In genomic region chr10:111506266-111507034, GRCh38 we compare ENCODE assay signal across 13 cellular contexts.
DNase-seq lines count a peak whose midpoint lies in the region; ATAC-seq and TF ChIP-seq lines count a peak whose summit lies in the region.
"Had no signal": no experiment of that assay in that cellular context is flagged by ENCODE, and none has a peak within 500 bp of the region (broad histone marks: within the 10 kb centered on the region; RNA-seq: fewer than 3 reads in every experiment).

No MANE protein-coding gene starts in this region.

- H3K4me1 ChIP-seq in HUES6 (ENCODE audit: control insufficient read depth, insufficient read depth, low read length) (peaks cover 10% of the 10 kb centered on the region), iPS-20b (ENCODE audit: insufficient read depth, low read length) (peaks cover 14% of the 10 kb centered on the region; the same call in 1 of the 2 replicates), hepatocyte (ENCODE audit: insufficient read depth) (no peaks in the 10 kb centered on the region)
- H3K4me1 ChIP-seq: A549, BE2C had no signal

- WGBS in hepatocyte (ENCODE audit: low lambda C conversion rate, missing lambda C conversion rate) = 37% methylated on average over 3 of the region's 3 CpGs

- no peak overlapping the region for H2AFZ ChIP-seq in hepatocyte

- H3K27ac ChIP-seq in HUES6 (ENCODE audit: low read depth, low read length) (no peak overlapping the region), iPS-20b (ENCODE audit: low read length) (no peak overlapping the region), hepatocyte (no peak overlapping the region)
- H3K27ac ChIP-seq: A549, C4-2B had no signal

- no peak overlapping the region for H3K4me2 ChIP-seq in hepatocyte
- H3K4me2 ChIP-seq: A549 had no signal

- H3K9ac ChIP-seq in HUES6 (ENCODE audit: low read length) = no peak overlapping the region
- peak overlapping the region; percentile 28; the same call in 1 of the 2 replicates for H3K9ac ChIP-seq in iPS-20b (ENCODE audit: low read depth, low read length)

- H3K9me3 ChIP-seq in HUES6 (ENCODE audit: control insufficient read depth, insufficient read depth, low read depth, low read length) = peaks cover 22% of the 10 kb centered on the region
- H3K9me3 ChIP-seq in iPS-20b (ENCODE audit: insufficient read depth, low read depth, low read length) = peaks cover 19% of the 10 kb centered on the region
- H3K9me3 ChIP-seq in hepatocyte (ENCODE audit: low read depth) = no peaks in the 10 kb centered on the region
- H3K9me3 ChIP-seq: A549, BE2C had no signal

- H3K36me3 ChIP-seq in HUES6 (ENCODE audit: control insufficient read depth, insufficient read depth, low read length) (no peaks in the 10 kb centered on the region), iPS-20b (ENCODE audit: insufficient read depth, low read depth, low read length) (no peaks in the 10 kb centered on the region), hepatocyte (replicated peaks; ENCODE audit: insufficient read depth, low read depth) (no peaks in the 10 kb centered on the region)
- H3K36me3 ChIP-seq: BE2C had no signal

- H3K9me2 ChIP-seq in hepatocyte (replicated peaks; ENCODE audit: insufficient read depth) = no peaks in the 10 kb centered on the region

- DNase-seq in iPS DF 19.7 (ENCODE audit: low read depth, low spot score) = peak; percentile 64
- DNase-seq in hepatocyte (ENCODE audit: low spot score) = no peak
- DNase-seq in GM20000 (ENCODE audit: low spot score) = no peak
- DNase-seq: BE2C; CD4-positive, alpha-beta memory T cell; DMS79 had no signal

- H3K27me3 ChIP-seq in HUES6 (ENCODE audit: control insufficient read depth, insufficient read depth, low read length) (no peaks in the 10 kb centered on the region), iPS-20b (ENCODE audit: insufficient read depth, low read length) (no peaks in the 10 kb centered on the region), hepatocyte (no peaks in the 10 kb centered on the region)
- H3K27me3 ChIP-seq: BE2C had no signal

- peak overlapping the region; percentile 12; the same call in 1 of the 2 replicates for H3K4me3 ChIP-seq in HUES6 (ENCODE audit: low read depth, low read length)
- peak overlapping the region; percentile 43 for H3K4me3 ChIP-seq in iPS-20b (ENCODE audit: low read length)
- H3K4me3 ChIP-seq in hepatocyte = no peak overlapping the region
- H3K4me3 ChIP-seq: A549, GM12878 had no signal

- H3K79me2 ChIP-seq in hepatocyte = no peaks in the 10 kb centered on the region

- TF ChIP-seq CTCF in hepatocyte (IDR thresholded peaks at IDR 0.05; ENCODE audit: poor library complexity) (no peak), GM20000 (IDR thresholded peaks at IDR 0.05; ENCODE audit: extremely low read depth, missing control alignments) (no peak)

- ATAC-seq in HG03280 (IDR thresholded peaks at IDR 0.05; ENCODE audit: unreplicated experiment) = no peak
- ATAC-seq: A549, GM12878, HepG2 had no signal

- H4K20me1 ChIP-seq in hepatocyte (ENCODE audit: insufficient read depth, poor library complexity, severe bottlenecking) = no peaks in the 10 kb centered on the region
